ENCODE assay signal across 11 cellular contexts in the genomic region with DNA sequence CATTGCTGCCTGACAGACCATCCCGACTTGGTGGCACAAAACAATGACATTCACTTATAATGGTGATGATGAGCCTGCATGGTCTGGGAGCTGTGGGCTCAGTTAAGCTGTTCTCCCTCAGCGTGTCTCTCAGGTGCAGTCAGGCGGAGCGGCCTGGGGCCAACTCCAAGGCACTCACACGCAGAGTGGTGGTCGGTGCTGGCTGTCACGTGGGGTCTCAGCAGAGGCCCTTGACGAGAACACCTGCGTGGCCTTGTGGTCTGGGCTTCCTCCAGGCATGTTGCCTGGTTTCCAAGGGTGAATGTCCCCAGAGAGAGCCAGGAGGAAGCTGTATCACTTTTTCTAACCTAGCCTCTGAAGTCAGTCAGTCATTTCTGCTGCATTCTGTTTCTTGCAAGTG. TPM values are rescaled to one million over a fixed set of nuclear protein-coding genes. Genes with fewer than 3 reads are reported as not detected.
DNase-seq lines count a peak whose midpoint lies in the region; ATAC-seq, FAIRE-seq and TF ChIP-seq lines count a peak whose summit lies in the region.
"Had no signal": no experiment of that assay in that cellular context is flagged by ENCODE, and none has a peak within 500 bp of the region (broad histone marks: within the 10 kb centered on the region; RNA-seq: fewer than 3 reads in every experiment).

No MANE protein-coding gene starts in this region.

- ATAC-seq in stimulated activated naive CD8-positive, alpha-beta T cell treated with anti-CD3 and anti-CD28 coated beads, Interleukin-15, Interleukin-2, amounts not matched to agents 100 U/mL and 50 U/mL, for 24 hours, result no peak
- ATAC-seq in stimulated activated naive CD8-positive, alpha-beta T cell treated with anti-CD3 and anti-CD28 coated beads, Interleukin-15, amount 100 ng/mL, for 72 hours, result no peak
- ATAC-seq in HG03095 (IDR thresholded peaks at IDR 0.05; ENCODE audit: unreplicated experiment) (peak; percentile 71), GM12878 (peak; percentile 91)
- no peak for ATAC-seq in activated naive CD4-positive, alpha-beta T cell treated with anti-CD3 and anti-CD28 coated beads, Interleukin-2, amount 50 U/mL, for 72 hours

- no peaks in the 10 kb centered on the region for H3K9me3 Mint-ChIP-seq in stimulated activated naive CD8-positive, alpha-beta T cell treated with anti-CD3 and anti-CD28 coated beads, Interleukin-15, amount 100 ng/mL, for 72 hours
- H3K9me3 Mint-ChIP-seq in activated naive CD4-positive, alpha-beta T cell treated with anti-CD3 and anti-CD28 coated beads, Interleukin-2, amount 50 U/mL, for 72 hours, result no peaks in the 10 kb centered on the region
- H3K9me3 Mint-ChIP-seq: neural progenitor cell had no signal

- TF ChIP-seq CTCF in GM12878 (IDR thresholded peaks at IDR 0.05 in 2 of 3, conservative IDR thresholded peaks at IDR 0.05 in 1 of 3; ENCODE audit: control insufficient read depth in 2 of 3, extremely low read depth in 1 of 3, insufficient read depth in 1 of 3, low read depth in 3 of 3, low read length in 3 of 3), result no peak

- TF ChIP-seq RAD21 in GM12878 (IDR thresholded peaks at IDR 0.05; ENCODE audit: insufficient read depth, low read depth, low read length), result no peak

- no peaks in the 10 kb centered on the region for H3K79me2 ChIP-seq in GM12878 (ENCODE audit: control insufficient read depth, insufficient read depth, low read length)

- intact Hi-C loops in GM12878 (cut with micrococcal nuclease; ENCODE audit: unreplicated experiment), result loop anchor here (1.0 kb wide), 1 partner anchor 166 kb away; no protein-coding TSS in a partner anchor

- RAD21 ChIA-PET in GM12878 (lab: Charles Lee; ENCODE audit: unreplicated experiment), result interaction anchor here (0.6 to 5.6 kb wide), 22 partner anchors 9 to 298 kb away, joined by 3 to 59 read pairs (median 7); partner anchors contain the start of genes B3GNT7, HTR2B and NCL

- peaks cover 27% of the 10 kb centered on the region for H3K4me1 ChIP-seq in GM12878 (ENCODE audit: control insufficient read depth, insufficient read depth, low read length)
- H3K4me1 ChIP-seq: neural progenitor cell had no signal

- in situ Hi-C loops in GM12878 (cut with MboI), result loop anchor here (5.0 kb wide), 1 partner anchor 164 kb away; no protein-coding TSS in a partner anchor

- CTCF ChIA-PET in GM12878 (lab: Yijun Ruan, JAX), result interaction anchor here (0.6 to 7.1 kb wide), 41 partner anchors 10 to 446 kb away, joined by 3 to 234 read pairs (median 4); partner anchors contain the start of genes B3GNT7 and NCL

- no peaks in the 10 kb centered on the region for H4K20me1 ChIP-seq in GM12878 (ENCODE audit: control insufficient read depth, insufficient read depth)

- DNase-seq in stimulated activated naive CD8-positive, alpha-beta T cell treated with anti-CD3 and anti-CD28 coated beads, Interleukin-15, Interleukin-2, amounts not matched to agents 100 U/mL and 50 U/mL, for 24 hours, result peak; percentile 5
- DNase-seq in stimulated activated naive CD8-positive, alpha-beta T cell treated with anti-CD3 and anti-CD28 coated beads, Interleukin-15, amount 100 ng/mL, for 72 hours, result no peak
- DNase-seq in GM12878 (ENCODE audit: low read depth, low spot score) (peak; percentile 78), NOMO-1 (lab: John Stamatoyannopoulos, UW; ENCODE audit: unreplicated experiment in 2 of 2) (no peak), D341Med (ENCODE audit: low spot score) (no peak), mucosa of gallbladder (ENCODE audit: low spot score) (no peak)
- DNase-seq in activated naive CD4-positive, alpha-beta T cell treated with anti-CD3 and anti-CD28 coated beads, Interleukin-2, amount 50 U/mL, for 72 hours (ENCODE audit: low spot score in 2 of 2), result no peak
- DNase-seq: OCI-M1 had no signal

- H3K4me2 ChIP-seq in GM12878 (ENCODE audit: control insufficient read depth, insufficient read depth), result peak overlapping the region; percentile 72
- H3K4me2 ChIP-seq: neural progenitor cell had no signal

- no peaks in the 10 kb centered on the region for H3K36me3 Mint-ChIP-seq in activated naive CD4-positive, alpha-beta T cell treated with anti-CD3 and anti-CD28 coated beads, Interleukin-2, amount 50 U/mL, for 72 hours

- no peaks in the 10 kb centered on the region for H3K27me3 ChIP-seq in GM12878 (replicated peaks in 1 of 2; ENCODE audit: control insufficient read depth in 2 of 2, insufficient read depth in 2 of 2, low read length in 1 of 2)
- H3K27me3 ChIP-seq: neural progenitor cell had no signal

- H3K27me3 Mint-ChIP-seq in stimulated activated naive CD8-positive, alpha-beta T cell treated with anti-CD3 and anti-CD28 coated beads, Interleukin-15, amount 100 ng/mL, for 72 hours, result no peaks in the 10 kb centered on the region

- H3K9ac ChIP-seq in GM12878 (ENCODE audit: control insufficient read depth, insufficient read depth, low read length), result peak overlapping the region; percentile 11; the same call in 1 of the 2 replicates
- H3K9ac ChIP-seq: neural progenitor cell had no signal

- peak; percentile 81 for FAIRE-seq in GM12878 (lab: Jason Lieb, UNC)
- FAIRE-seq: bronchial epithelial cell had no signal

- peak; percentile 94 to 96 for TF ChIP-seq EP300 in GM12878 (IDR thresholded peaks at IDR 0.05; ENCODE audit: borderline replicate concordance in 1 of 2, control insufficient read depth in 1 of 2, low read depth in 2 of 2, low read length in 2 of 2)

- no peak overlapping the region for H3K27ac Mint-ChIP-seq in stimulated activated naive CD8-positive, alpha-beta T cell treated with anti-CD3 and anti-CD28 coated beads, Interleukin-15, amount 100 ng/mL, for 72 hours
- no peak overlapping the region for H3K27ac Mint-ChIP-seq in activated naive CD4-positive, alpha-beta T cell treated with anti-CD3 and anti-CD28 coated beads, Interleukin-2, amount 50 U/mL, for 72 hours
- H3K27ac Mint-ChIP-seq: neural progenitor cell had no signal

- no peaks in the 10 kb centered on the region for H3K36me3 ChIP-seq in GM12878 (ENCODE audit: control insufficient read depth in 2 of 2, insufficient read depth in 2 of 2, low read length in 1 of 2)
- H3K36me3 ChIP-seq: neural progenitor cell had no signal

- POLR2A ChIA-PET in GM12878 (lab: Charles Lee), result interaction anchor here (1.0 to 2.7 kb wide), 4 partner anchors 165 to 260 kb away, joined by 3 to 8 read pairs (median 4); no protein-coding TSS in a partner anchor

- no peak overlapping the region; the same call in 1 of the 2 replicates for H3K4me3 ChIP-seq in GM12878
- H3K4me3 ChIP-seq: neural progenitor cell had no signal

- SMC1A ChIA-PET in GM12878 (lab: Charles Lee; ENCODE audit: uncharacterized antibody, unreplicated experiment), result interaction anchor here (0.6 to 6.0 kb wide), 34 partner anchors 10 to 283 kb away, joined by 3 to 66 read pairs (median 4); partner anchors contain the start of genes B3GNT7, HTR2B and NCL

- peak overlapping the region; percentile 31 for H2AFZ ChIP-seq in GM12878 (ENCODE audit: control insufficient read depth, low read depth, low read length)
- H2AFZ ChIP-seq: neural progenitor cell had no signal

- no peaks in the 10 kb centered on the region for H3K4me1 Mint-ChIP-seq in stimulated activated naive CD8-positive, alpha-beta T cell treated with anti-CD3 and anti-CD28 coated beads, Interleukin-15, amount 100 ng/mL, for 72 hours

- no TSS peak for BruUV-seq in GM12878 (replicated peaks; lab: Mats Ljungman, UMichigan)

- WGBS in GM12878 (ENCODE audit: insufficient coverage, insufficient replicate concordance, low lambda C conversion rate, missing lambda C conversion rate), result 0% methylated on average over 9 of the region's 9 CpGs

- H3K4me3 Mint-ChIP-seq in stimulated activated naive CD8-positive, alpha-beta T cell treated with anti-CD3 and anti-CD28 coated beads, Interleukin-15, amount 100 ng/mL, for 72 hours, result no peak overlapping the region
- H3K4me3 Mint-ChIP-seq: neural progenitor cell had no signal

- H3K9me3 ChIP-seq in GM12878 (replicated peaks; ENCODE audit: control insufficient read depth, insufficient read depth, low read length), result no peaks in the 10 kb centered on the region

- TF ChIP-seq POLR2A in GM12878 (IDR thresholded peaks at IDR 0.05; ENCODE audit: low read depth, low read length), result peak; percentile 55

- peak overlapping the region; percentile 80 for H3K27ac ChIP-seq in GM12878 (ENCODE audit: control insufficient read depth, insufficient read depth)
- H3K27ac ChIP-seq: neural progenitor cell had no signal

TF ChIP-seq in GM12878, 131 proteins besides CTCF, POLR2A, EP300 and RAD21 (continues in another document):
- TF ChIP-seq MXI1 (IDR thresholded peaks at IDR 0.05; ENCODE audit: low read depth, low read length) (no peak), BHLHE40 (IDR thresholded peaks at IDR 0.05; ENCODE audit: borderline replicate concordance in 1 of 2, low read depth in 2 of 2, low read length in 1 of 2) (peak; percentile 87 to 90)

RNA-seq across cellular contexts. Expression of gene ARMC9, which starts 29.8 kb away (rescaled TPM):
- total RNA-seq in GM12878 (2013; cell fraction: nucleolus; rRNA removed), result 63.8 and 63.9 TPM in 2 replicates
- total RNA-seq in GM12878 (2014; rRNA removed), result 9.3 and 10.1 TPM in 2 replicates
- 8.9 and 10.4 TPM in 2 replicates for total RNA-seq in GM12878 (2014; rRNA removed; fragmentation: Illumina TruSeq; extraction: Trizol)
- 10.9 and 11.5 TPM in 2 replicates for total RNA-seq in GM12878 (2021)
- 6.9 TPM for polyA plus RNA-seq in GM12878 (2011; ENCODE audit: low read depth)
- polyA plus RNA-seq in GM12878 (2011; rRNA removed), result 7.6 and 8.9 TPM in 2 replicates
- 7.6 and 7.9 TPM in 2 replicates for polyA plus RNA-seq in GM12878 (2011; cell fraction: cytosol; rRNA removed)
- polyA plus RNA-seq in GM12878 (2011; cell fraction: nucleus; rRNA removed), result 7.8 and 9.2 TPM in 2 replicates
- polyA plus RNA-seq in GM12878 (2012), result 6.8 and 9.8 TPM in 2 replicates
- polyA plus RNA-seq in GM12878 (2014; fragmentation: Illumina TruSeq; extraction: Trizol), result 8.4 and 10.3 TPM in 2 replicates
- polyA plus RNA-seq in GM12878 (2014; fragmentation: Nextera tagmentation; extraction: Ambion mirVana), result 1 to 10 TPM; 3.8 to 6.5 TPM
- polyA plus RNA-seq in GM12878 (2014; rRNA removed), result 9.2 and 11.2 TPM in 2 replicates
- polyA plus RNA-seq in GM12878 (2016; fragmentation: Nextera tagmentation; extraction: Ambion mirVana), result 10 to 100 TPM; 21.4 to 21.8 TPM
- polyA minus RNA-seq in GM12878 (2011; rRNA and poly(A)+ RNA removed), result 15.8 and 26.7 TPM in 2 replicates
- 4.5 and 5.7 TPM in 2 replicates for polyA minus RNA-seq in GM12878 (2011; cell fraction: cytosol; rRNA and poly(A)+ RNA removed)
- 5.8 and 13.7 TPM in 2 replicates for polyA minus RNA-seq in GM12878 (2011; cell fraction: nucleus; rRNA and poly(A)+ RNA removed)
- 19.2 TPM for total RNA-seq in mucosa of gallbladder
- total RNA-seq in activated naive CD4-positive, alpha-beta T cell treated with anti-CD3 and anti-CD28 coated beads, Interleukin-2, amount 50 U/mL, for 72 hours, result 1 to 10 TPM; 2.0 to 4.0 TPM

Comparison
In these comparisons a context has a peak if more than half of its experiments do, and no peak if none do; other contexts are left out.
1. DNase-seq: peak in stimulated activated naive CD8-positive, alpha-beta T cell treated with anti-CD3 and anti-CD28 coated beads, Interleukin-15, Interleukin-2, amounts not matched to agents 100 U/mL and 50 U/mL, for 24 hours (single experiment) and GM12878 (single experiment); none in stimulated activated naive CD8-positive, alpha-beta T cell treated with anti-CD3 and anti-CD28 coated beads, Interleukin-15, amount 100 ng/mL, for 72 hours (0 of 2), NOMO-1 (0 of 2), D341Med (single experiment), mucosa of gallbladder (single experiment) and activated naive CD4-positive, alpha-beta T cell treated with anti-CD3 and anti-CD28 coated beads, Interleukin-2, amount 50 U/mL, for 72 hours (0 of 2).
2. ATAC-seq: peak in HG03095 (single experiment) and GM12878 (single experiment); none in stimulated activated naive CD8-positive, alpha-beta T cell treated with anti-CD3 and anti-CD28 coated beads, Interleukin-15, Interleukin-2, amounts not matched to agents 100 U/mL and 50 U/mL, for 24 hours (single experiment), stimulated activated naive CD8-positive, alpha-beta T cell treated with anti-CD3 and anti-CD28 coated beads, Interleukin-15, amount 100 ng/mL, for 72 hours (single experiment) and activated naive CD4-positive, alpha-beta T cell treated with anti-CD3 and anti-CD28 coated beads, Interleukin-2, amount 50 U/mL, for 72 hours (0 of 2).